Comparison of ENCODE assay signal across 24 cellular contexts in the genomic region with DNA sequence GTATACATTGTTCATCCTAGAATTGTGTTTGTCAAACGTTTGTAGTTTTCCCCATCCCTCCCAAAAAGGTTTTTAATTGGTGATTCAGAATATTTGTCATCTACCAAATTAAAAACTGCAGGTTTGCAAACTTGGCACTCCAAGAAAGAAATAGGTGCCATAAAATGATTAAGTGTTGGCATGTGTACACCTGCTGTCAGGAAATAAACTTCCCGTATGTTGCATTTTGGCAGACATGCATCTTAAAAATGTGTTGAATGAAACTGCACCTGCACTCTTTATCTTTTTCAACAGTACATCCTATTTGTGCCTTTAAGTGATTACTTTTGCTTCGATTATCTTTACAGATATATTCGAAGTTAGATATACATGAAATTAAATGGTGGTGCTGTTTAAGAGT. TPM values are rescaled to one million over a fixed set of nuclear protein-coding genes. Genes with fewer than 3 reads are reported as not detected.
DNase-seq lines count a peak whose midpoint lies in the region; ATAC-seq, FAIRE-seq and TF ChIP-seq lines count a peak whose summit lies in the region.
"Had no signal": no experiment of that assay in that cellular context is flagged by ENCODE, and none has a peak within 500 bp of the region (broad histone marks: within the 10 kb centered on the region; RNA-seq: fewer than 3 reads in every experiment).

No MANE protein-coding gene starts in this region.

- H3K79me2 ChIP-seq in endothelial cell of umbilical vein (ENCODE audit: control insufficient read depth, insufficient read depth, low read length), result peaks cover 36% of the 10 kb centered on the region

- POLR2A ChIA-PET in endothelial cell of umbilical vein (lab: Charles Lee), result no interaction called here

- H3K9me3 ChIP-seq in endothelial cell of umbilical vein (replicated peaks; ENCODE audit: control insufficient read depth, insufficient read depth, low read length) (no peaks in the 10 kb centered on the region), pancreas (no peaks in the 10 kb centered on the region)
- H3K9me3 ChIP-seq: A549, SJSA1 had no signal

- H3K9me1 ChIP-seq in endothelial cell of umbilical vein (replicated peaks; ENCODE audit: control insufficient read depth, extremely low read depth, insufficient read depth, low read length), result no peaks in the 10 kb centered on the region

- H3K4me1 ChIP-seq in endothelial cell of umbilical vein (ENCODE audit: control insufficient read depth, extremely low read depth, insufficient read depth, low read length) (no peaks in the 10 kb centered on the region), pancreas (peaks cover 8 to 31% (median 16%) of the 10 kb centered on the region in 3 donors)
- H3K4me1 ChIP-seq: SJSA1 had no signal

- no peak overlapping the region for H3K4me3 ChIP-seq in endothelial cell of umbilical vein (replicated peaks in 1 of 3; ENCODE audit: insufficient read depth in 1 of 3, low read depth in 1 of 3, low read length in 3 of 3)
- no peak overlapping the region for H3K4me3 ChIP-seq in pancreas
- H3K4me3 ChIP-seq: A549, SJSA1 had no signal

- BruUV-seq in endothelial cell of umbilical vein (replicated peaks; lab: Mats Ljungman, UMichigan), result no TSS peak

- CTCF ChIA-PET in endothelial cell of umbilical vein (lab: Charles Lee), result interaction anchor here (1.6 kb wide), 1 partner anchor 11 kb away, joined by 4 read pairs; no protein-coding TSS in a partner anchor
- CTCF ChIA-PET in activated naive CD4-positive, alpha-beta T cell treated with anti-CD3 and anti-CD28 coated beads, Interleukin-2, amount 10 ng/mL, durations not matched to agents 7 days and 5 days (lab: Charles Lee), result no interaction called here

- no peaks in the 10 kb centered on the region for H3K27me3 Mint-ChIP-seq in activated naive CD4-positive, alpha-beta T cell treated with anti-CD3 and anti-CD28 coated beads, Interleukin-2, amount 10 ng/mL, durations not matched to agents 7 days and 5 days
- H3K27me3 Mint-ChIP-seq: CD4-positive, CD25-positive, alpha-beta regulatory T cell had no signal

- no peak for TF ChIP-seq POLR2A in endothelial cell of umbilical vein (IDR thresholded peaks at IDR 0.05; ENCODE audit: low read depth, low read length)

- H3K9me3 Mint-ChIP-seq in activated naive CD4-positive, alpha-beta T cell treated with anti-CD3 and anti-CD28 coated beads, Interleukin-2, amount 10 ng/mL, durations not matched to agents 7 days and 5 days, result no peaks in the 10 kb centered on the region
- H3K9me3 Mint-ChIP-seq: H9 had no signal

- H3K36me3 Mint-ChIP-seq in activated naive CD4-positive, alpha-beta T cell treated with anti-CD3 and anti-CD28 coated beads, Interleukin-2, amount 10 ng/mL, durations not matched to agents 7 days and 5 days, result peaks cover 17% of the 10 kb centered on the region

- intact Hi-C loops in endothelial cell of umbilical vein (cut with micrococcal nuclease) (no loop called here), pancreas (cut with DNase I) (no loop called here)

- H2AFZ ChIP-seq in endothelial cell of umbilical vein (ENCODE audit: low read depth, low read length), result no peak overlapping the region

- H3K27me3 ChIP-seq in endothelial cell of umbilical vein (ENCODE audit: control insufficient read depth in 2 of 2, insufficient read depth in 2 of 2, low read length in 2 of 2) (no peaks in the 10 kb centered on the region), pancreas (no peaks in the 10 kb centered on the region)
- H3K27me3 ChIP-seq: SJSA1 had no signal

- ATAC-seq in pancreas (peak; percentile 45 to 59 (median 54)), GM18870 (IDR thresholded peaks at IDR 0.05; ENCODE audit: unreplicated experiment) (no peak)
- ATAC-seq: A549, HepG2, Right ventricle myocardium inferior had no signal

- dilution Hi-C loops in endothelial cell of umbilical vein (cut with MboI; ENCODE audit: extremely low pct_ligation_motif_present, low sequenced_read_pairs), result no loop called here

- no peak overlapping the region for H3K4me2 ChIP-seq in endothelial cell of umbilical vein (ENCODE audit: insufficient read depth, low read length)
- H3K4me2 ChIP-seq: A549 had no signal

- 7 to 11% methylated on average over 4 of the region's 4 CpGs for WGBS in pancreas, 2 donors

- no peak overlapping the region for H3K27ac Mint-ChIP-seq in activated naive CD4-positive, alpha-beta T cell treated with anti-CD3 and anti-CD28 coated beads, Interleukin-2, amount 10 ng/mL, durations not matched to agents 7 days and 5 days
- H3K27ac Mint-ChIP-seq: H9 had no signal

- H3K4me1 Mint-ChIP-seq in activated naive CD4-positive, alpha-beta T cell treated with anti-CD3 and anti-CD28 coated beads, Interleukin-2, amount 10 ng/mL, durations not matched to agents 7 days and 5 days, result peaks cover 3% of the 10 kb centered on the region
- H3K4me1 Mint-ChIP-seq: H9 had no signal

- peaks cover 13% of the 10 kb centered on the region for H4K20me1 ChIP-seq in endothelial cell of umbilical vein (replicated peaks; ENCODE audit: control insufficient read depth, extremely low read depth, insufficient read depth, low read length)

- DNase-seq in endothelial cell of umbilical vein (ENCODE audit: low read depth, low spot score) (peak; percentile 17), pancreas (no peak), KG1 (lab: John Stamatoyannopoulos, UW) (no peak)
- no peak for DNase-seq in activated CD4-positive, alpha-beta T cell treated with anti-CD3 and anti-CD28 coated beads, Interleukin-2, amount 50 U/mL, for 4 hours
- no peak for DNase-seq in activated naive CD4-positive, alpha-beta T cell treated with anti-CD3 and anti-CD28 coated beads, Interleukin-2, amount 10 ng/mL, durations not matched to agents 7 days and 5 days
- DNase-seq: CD4-positive, CD25-positive, alpha-beta regulatory T cell; COR-L47; DMS79; H9; KBM-7; NCI-H1092 treated with DMSO at 0.1 percent for 48 hours; NCI-H146; NCI-H2029; NCI-H226; NCI-H524; NCI-H82; OCI-M1 had no signal

- no peak for FAIRE-seq in endothelial cell of umbilical vein (lab: Jason Lieb, UNC)
- no peak for FAIRE-seq in pancreas (lab: Jason Lieb, UNC)
- FAIRE-seq: A549, HepG2 had no signal

- H3K36me3 ChIP-seq in endothelial cell of umbilical vein (ENCODE audit: control insufficient read depth in 2 of 2, extremely low read depth in 1 of 2, insufficient read depth in 2 of 2, low read length in 2 of 2) (no peaks in the 10 kb centered on the region), pancreas (no peaks in the 10 kb centered on the region)

- H3K27ac ChIP-seq in VCaP (peak overlapping the region; percentile 1; the same call in 1 of the 2 replicates), endothelial cell of umbilical vein (ENCODE audit: insufficient read depth, low read depth, low read length) (no peak overlapping the region), pancreas (no peak overlapping the region)
- H3K27ac ChIP-seq: A549, SJSA1 had no signal

- no peak overlapping the region for H3K4me3 Mint-ChIP-seq in activated naive CD4-positive, alpha-beta T cell treated with anti-CD3 and anti-CD28 coated beads, Interleukin-2, amount 10 ng/mL, durations not matched to agents 7 days and 5 days
- H3K4me3 Mint-ChIP-seq: CD4-positive, CD25-positive, alpha-beta regulatory T cell; H9 had no signal

- TF ChIP-seq EP300 in Ishikawa (IDR thresholded peaks at IDR 0.05; ENCODE audit: borderline replicate concordance), result no peak

- no peak for TF ChIP-seq CTCF in VCaP (conservative IDR thresholded peaks at IDR 0.05)
- no peak for TF ChIP-seq CTCF in endothelial cell of umbilical vein (IDR thresholded peaks at IDR 0.05; ENCODE audit: extremely low read depth in 1 of 2, insufficient read depth in 1 of 2, low read depth in 1 of 2, low read length in 2 of 2)
- TF ChIP-seq CTCF in pancreas (IDR thresholded peaks at IDR 0.05), result no peak

- H3K9ac ChIP-seq in endothelial cell of umbilical vein (replicated peaks; ENCODE audit: extremely low read depth, insufficient read depth, low read length), result no peak overlapping the region

- no peak for TF ChIP-seq RAD21 in Ishikawa (IDR thresholded peaks at IDR 0.05; ENCODE audit: low read depth)

TF ChIP-seq in Ishikawa, 13 proteins besides CTCF, POLR2A, EP300 and RAD21 (continues in another document):
- TF ChIP-seq USF1 (IDR thresholded peaks at IDR 0.05), result no peak

TF ChIP-seq in endothelial cell of umbilical vein, 7 proteins besides CTCF, POLR2A, EP300 and RAD21:
- TF ChIP-seq POLR2AphosphoS5 (IDR thresholded peaks at IDR 0.05; ENCODE audit: insufficient read depth, low read depth, low read length) (no peak), FOS (IDR thresholded peaks at IDR 0.05; ENCODE audit: borderline replicate concordance, insufficient read depth, low read length) (no peak), EZH2 (IDR thresholded peaks at IDR 0.05; ENCODE audit: borderline replicate concordance, low read depth, low read length, severe bottlenecking) (no peak), MAX (IDR thresholded peaks at IDR 0.05; ENCODE audit: insufficient read depth, insufficient read length) (no peak), MYC (IDR thresholded peaks at IDR 0.05; ENCODE audit: low read depth, low read length) (no peak)

RNA-seq across cellular contexts. Expression of gene B3GALT2, which starts 7.3 kb away (rescaled TPM):
- total RNA-seq in endothelial cell of umbilical vein, result not detected in 2 replicates
- not detected in 2 replicates for polyA plus RNA-seq in endothelial cell of umbilical vein
- polyA plus RNA-seq in endothelial cell of umbilical vein (2011; cell fraction: cytosol; rRNA removed), result not detected in 2 replicates
- not detected in 2 replicates for polyA plus RNA-seq in endothelial cell of umbilical vein (2011; cell fraction: nucleus; rRNA removed)
- not detected in 2 replicates for polyA plus RNA-seq in endothelial cell of umbilical vein (2012)
- 0.21 TPM in 1 of 2 replicates, not detected in the other for polyA minus RNA-seq in endothelial cell of umbilical vein
- not detected for polyA minus RNA-seq in endothelial cell of umbilical vein (2011; cell fraction: cytosol; rRNA and poly(A)+ RNA removed)
- not detected in 2 replicates for polyA minus RNA-seq in endothelial cell of umbilical vein (2011; cell fraction: nucleus; rRNA and poly(A)+ RNA removed)
- under 1 TPM; 0.20 to 0.76 (median 0.34) TPM for total RNA-seq in pancreas
- under 1 TPM; 0.27 to 0.99 TPM for polyA plus RNA-seq in pancreas
- total RNA-seq: H9, HepG2 had no signal
- polyA plus RNA-seq: A549, HepG2 had no signal

RNA-seq across cellular contexts. Expression of gene CDC73, which starts 57.3 kb away (rescaled TPM):
- total RNA-seq in endothelial cell of umbilical vein, result 55.3 and 55.8 TPM in 2 replicates
- polyA plus RNA-seq in endothelial cell of umbilical vein, result 5.7 and 9.9 TPM in 2 replicates
- 22.1 and 22.7 TPM in 2 replicates for polyA plus RNA-seq in endothelial cell of umbilical vein (2011; cell fraction: cytosol; rRNA removed)
- 22.8 and 28.4 TPM in 2 replicates for polyA plus RNA-seq in endothelial cell of umbilical vein (2011; cell fraction: nucleus; rRNA removed)
- 28.0 and 43.3 TPM in 2 replicates for polyA plus RNA-seq in endothelial cell of umbilical vein (2012)
- 26.2 and 29.8 TPM in 2 replicates for polyA minus RNA-seq in endothelial cell of umbilical vein
- polyA minus RNA-seq in endothelial cell of umbilical vein (2011; cell fraction: cytosol; rRNA and poly(A)+ RNA removed), result 32.0 TPM
- 65.3 and 76.2 TPM in 2 replicates for polyA minus RNA-seq in endothelial cell of umbilical vein (2011; cell fraction: nucleus; rRNA and poly(A)+ RNA removed)
- 10 to 100 TPM; 19.1 to 33.7 (median 24.6) TPM for total RNA-seq in pancreas
- polyA plus RNA-seq in pancreas, result 1 to 10 TPM; 3.4 to 6.6 TPM
